Comparison of ENCODE assay signal across 22 cellular contexts in genomic region chr5:120550358-120550757, GRCh38.
"Had no signal": no experiment of that assay in that cellular context is flagged by ENCODE, and none has a peak within 500 bp of the region (broad histone marks: within the 10 kb centered on the region; RNA-seq: fewer than 3 reads in every experiment).

No MANE protein-coding gene starts in this region.

- H3K27ac Mint-ChIP-seq: activated T-cell treated with anti-CD3 and anti-CD28 coated beads, Interleukin-2, amount 50 U/mL, for 72 hours; endodermal cell; nephron progenitor cell had no signal

- H3K4me1 ChIP-seq: ascending aorta, left lung, tibial artery had no signal

- H3K36me3 ChIP-seq: ascending aorta, cardiac muscle cell, left lung, tibial artery had no signal

- H3K4me3 Mint-ChIP-seq: activated T-cell treated with anti-CD3 and anti-CD28 coated beads, Interleukin-2, amount 50 U/mL, for 72 hours; endodermal cell; nephron progenitor cell had no signal

- H3K27ac ChIP-seq: ascending aorta, cardiac muscle cell, dorsolateral prefrontal cortex, left lung, tibial artery had no signal

- H3K4me1 Mint-ChIP-seq: endodermal cell, nephron progenitor cell had no signal

- DNase-seq: activated CD4-positive, alpha-beta T cell treated with anti-CD3 and anti-CD28 coated beads, Interleukin-2, amount 50 U/mL, for 1 hour; activated CD4-positive, CD25-positive, alpha-beta regulatory T cell; activated effector memory CD4-positive, alpha-beta T cell treated with anti-CD3 and anti-CD28 coated beads, Interleukin-2, amount 50 U/mL, for 16 hours; activated naive CD4-positive, alpha-beta T cell treated with anti-CD3 and anti-CD28 coated beads, Interleukin-2, amount 50 U/mL, for 16 hours; activated T-cell treated with anti-CD3 and anti-CD28 coated beads, Interleukin-2, amount 50 U/mL, for 72 hours; dorsolateral prefrontal cortex; endodermal cell; head of caudate nucleus; left lung; midbrain; nephron progenitor cell; occipital lobe; retina; stimulated activated CD4-positive, alpha-beta T cell treated with anti-CD3 and anti-CD28 coated beads, Interleukin-12 subunit alpha, Interleukin-12 subunit beta, amount 100 ng/mL, for 4 hours; stimulated activated CD4-positive, alpha-beta T cell treated with anti-CD3 and anti-CD28 coated beads, Interleukin-2, amount 100 ng/mL, for 24 hours; stimulated activated naive CD4-positive, alpha-beta T cell treated with Interleukin-2 at 50 U/mL for 16 hours; substantia nigra; T-helper 9 cell; tibial artery had no signal

- H3K27me3 ChIP-seq: ascending aorta, cardiac muscle cell, dorsolateral prefrontal cortex, left lung, tibial artery had no signal

- FAIRE-seq: frontal cortex had no signal

- H3K9me3 Mint-ChIP-seq: activated T-cell treated with anti-CD3 and anti-CD28 coated beads, Interleukin-2, amount 50 U/mL, for 72 hours; endodermal cell; nephron progenitor cell had no signal

- H3K9me3 ChIP-seq: ascending aorta, left lung, tibial artery had no signal

- H3K4me3 ChIP-seq: ascending aorta, cardiac muscle cell, dorsolateral prefrontal cortex, left lung, tibial artery had no signal
